Comparison of ENCODE assay signal across 33 cellular contexts in genomic region chr5:68416714-68417113, GRCh38.
"Had no signal": no experiment of that assay in that cellular context is flagged by ENCODE, and none has a peak within 500 bp of the region (broad histone marks: within the 10 kb centered on the region; RNA-seq: fewer than 3 reads in every experiment).

No MANE protein-coding gene starts in this region.

- H3K9me3 ChIP-seq: adrenal gland, ascending aorta, body of pancreas, breast epithelium had no signal

- DNase-seq: activated effector memory CD4-positive, alpha-beta T cell treated with anti-CD3 and anti-CD28 coated beads, Interleukin-2, amount 50 U/mL, for 16 hours; activated effector memory CD4-positive, alpha-beta T cell treated with Interleukin-2 at 50 U/mL for 16 hours; activated gamma-delta T cell; activated gamma-delta T cell treated with Interleukin-2 at 50 U/mL for 16 hours; activated naive CD4-positive, alpha-beta T cell; activated naive CD4-positive, alpha-beta T cell treated with anti-CD3 and anti-CD28 coated beads for 36 hours; activated naive CD4-positive, alpha-beta T cell treated with anti-CD3 and anti-CD28 coated beads, Interleukin-2, amount 10 ng/mL, durations not matched to agents 7 days and 5 days; activated naive CD4-positive, alpha-beta T cell treated with anti-CD3 and anti-CD28 coated beads, Interleukin-2, amount 50 U/mL, for 16 hours; activated naive CD4-positive, alpha-beta T cell treated with Interleukin-2 at 50 U/mL for 16 hours; activated naive CD8-positive, alpha-beta T cell treated with anti-CD3 and anti-CD28 coated beads for 36 hours; activated naive CD8-positive, alpha-beta T cell treated with anti-CD3 and anti-CD28 coated beads, Interleukin-2, amount 10 ng/mL, durations not matched to agents 7 days and 5 days; activated naive CD8-positive, alpha-beta T cell treated with anti-CD3 and anti-CD28 coated beads, Interleukin-2, amount 50 U/mL, for 24 hours; activated T-cell treated with anti-CD3 and anti-CD28 coated beads, Interleukin-2, amount 50 U/mL, for 4 hours; activated T-cell treated with anti-CD3 and anti-CD28 coated beads, Interleukin-2, amount 50 U/mL, for 48 hours; activated T-cell treated with anti-CD3 and anti-CD28 coated beads, Interleukin-2, amount 50 U/mL, for 72 hours; adrenal gland; amniotic stem cell; amygdala; anterior cingulate cortex; aorta; body of pancreas; brain microvascular endothelial cell; caudate nucleus; central memory CD4-positive, alpha-beta T cell; cerebellar nuclear complex had no signal

- H3K4me1 ChIP-seq: breast epithelium had no signal

- H3K27ac ChIP-seq: ascending aorta, body of pancreas, brain microvascular endothelial cell, breast epithelium, cardiac muscle cell had no signal

- FAIRE-seq: astrocyte, bronchial epithelial cell, colon had no signal

- H3K36me3 ChIP-seq: adrenal gland, ascending aorta, brain microvascular endothelial cell, breast epithelium, cardiac muscle cell had no signal

- ATAC-seq: activated naive CD4-positive, alpha-beta T cell treated with anti-CD3 and anti-CD28 coated beads, Interleukin-2, amount 50 U/mL, for 72 hours; activated naive CD8-positive, alpha-beta T cell treated with anti-CD3 and anti-CD28 coated beads, Interleukin-2, amount 50 U/mL, for 24 hours; activated T-cell treated with anti-CD3 and anti-CD28 coated beads, Interleukin-2, amount 50 U/mL, for 4 hours; activated T-cell treated with anti-CD3 and anti-CD28 coated beads, Interleukin-2, amount 50 U/mL, for 72 hours; activated T-helper 17 cell treated with anti-CD3 and anti-CD28 coated beads, Interleukin-2, amount 50 U/mL, for 72 hours; body of pancreas had no signal

- H3K27me3 ChIP-seq: adrenal gland, ascending aorta, body of pancreas, brain microvascular endothelial cell, breast epithelium, cardiac muscle cell had no signal

- H3K4me3 ChIP-seq: adrenal gland, ascending aorta, body of pancreas, breast epithelium, cardiac muscle cell had no signal
